14 cellular contexts compared by ENCODE assay signal in genomic region chr21:41186763-41187536, GRCh38. TPM values are rescaled to one million over a fixed set of nuclear protein-coding genes. Genes with fewer than 3 reads are reported as not detected.
DNase-seq lines count a peak whose midpoint lies in the region; ATAC-seq, FAIRE-seq and TF ChIP-seq lines count a peak whose summit lies in the region.
"Had no signal": no experiment of that assay in that cellular context is flagged by ENCODE, and none has a peak within 500 bp of the region (broad histone marks: within the 10 kb centered on the region; RNA-seq: fewer than 3 reads in every experiment).

No MANE protein-coding gene starts in this region.

- no peak overlapping the region for H2AFZ ChIP-seq in mammary epithelial cell (ENCODE audit: low read depth, low read length)

- H3K4me1 ChIP-seq in mammary epithelial cell (ENCODE audit: insufficient read depth, low read length) = peaks cover 8% of the 10 kb centered on the region
- no peaks in the 10 kb centered on the region for H3K4me1 ChIP-seq in breast epithelium
- H3K4me1 ChIP-seq in foreskin keratinocyte = no peaks in the 10 kb centered on the region
- H3K4me1 ChIP-seq: right lobe of liver had no signal

- no peaks in the 10 kb centered on the region for H4K20me1 ChIP-seq in mammary epithelial cell (ENCODE audit: insufficient read depth, low read length)

- peaks cover 100% of the 10 kb centered on the region for H3K79me2 ChIP-seq in mammary epithelial cell (ENCODE audit: insufficient read depth, low read length)

- dilution Hi-C loops in mammary epithelial cell (cut with HindIII; ENCODE audit: low sequenced_read_pairs) = no loop called here

- no peaks in the 10 kb centered on the region for H3K36me3 ChIP-seq in mammary epithelial cell (ENCODE audit: insufficient read depth, low read length)
- no peaks in the 10 kb centered on the region for H3K36me3 ChIP-seq in breast epithelium
- H3K36me3 ChIP-seq: right lobe of liver, WERI-Rb-1 had no signal

- ATAC-seq in foreskin keratinocyte (peak; percentile 72), HG03097 (IDR thresholded peaks at IDR 0.05; ENCODE audit: low FRiP score, unreplicated experiment) (no peak)
- ATAC-seq: effector memory CD8-positive, alpha-beta T cell; right lobe of liver had no signal

- H3K9me3 ChIP-seq in mammary epithelial cell (replicated peaks; ENCODE audit: insufficient read depth, low read length) (peaks cover 4% of the 10 kb centered on the region), breast epithelium (no peaks in the 10 kb centered on the region)
- H3K9me3 ChIP-seq: right lobe of liver had no signal

- CTCF ChIA-PET in mammary epithelial cell (lab: Charles Lee; ENCODE audit: low non-redundant PET) = no interaction called here

- no peaks in the 10 kb centered on the region for H3K27me3 ChIP-seq in mammary epithelial cell (ENCODE audit: insufficient read depth, low read length)
- no peaks in the 10 kb centered on the region for H3K27me3 ChIP-seq in breast epithelium
- H3K27me3 ChIP-seq in foreskin keratinocyte = no peaks in the 10 kb centered on the region
- H3K27me3 ChIP-seq: right lobe of liver had no signal

- H3K27ac ChIP-seq in mammary epithelial cell (ENCODE audit: insufficient read depth, low read depth, low read length) (no peak overlapping the region), breast epithelium (no peak overlapping the region), foreskin keratinocyte (no peak overlapping the region)
- H3K27ac ChIP-seq: right lobe of liver, WERI-Rb-1 had no signal

- TF ChIP-seq POLR2A in breast epithelium (IDR thresholded peaks at IDR 0.05) = no peak

- peak; percentile 40 for DNase-seq in mammary epithelial cell
- DNase-seq in breast epithelium (ENCODE audit: low spot score in 2 of 2) = no peak
- DNase-seq in NCI-H510A (lab: John Stamatoyannopoulos, UW) = peak; percentile 53
- DNase-seq in foreskin keratinocyte = peak in 1 of 2 donors; percentile 61
- DNase-seq in A172 (ENCODE audit: low spot score) = no peak
- no peak for DNase-seq in cerebellum (ENCODE audit: low spot score)
- no peak for DNase-seq in D721Med (ENCODE audit: insufficient read length, low spot score)
- DNase-seq: activated CD8-positive, alpha-beta memory T cell treated with anti-CD3 and anti-CD28 coated beads for 24 hours; CD4-positive, alpha-beta memory T cell; effector memory CD8-positive, alpha-beta T cell; NCI-H2081 treated with DMSO at 0.1 percent for 48 hours; right lobe of liver; WERI-Rb-1 had no signal

- BruUV-seq in mammary epithelial cell (replicated peaks; lab: Mats Ljungman, UMichigan) = no TSS peak

- H3K4me3 ChIP-seq in mammary epithelial cell (replicated peaks in 1 of 3; ENCODE audit: insufficient read depth in 1 of 3, low read depth in 2 of 3, low read length in 3 of 3) (no peak overlapping the region), breast epithelium (no peak overlapping the region)
- H3K4me3 ChIP-seq: right lobe of liver had no signal

- WGBS in mammary epithelial cell (ENCODE audit: low coverage, missing lambda C conversion rate) = 73% methylated on average over 9 of the region's 9 CpGs

- TF ChIP-seq CTCF in mammary epithelial cell (conservative IDR thresholded peaks at IDR 0.05 in 1 of 2, IDR thresholded peaks at IDR 0.05 in 1 of 2; ENCODE audit: extremely low read depth in 1 of 2, insufficient read depth in 1 of 2, low read depth in 1 of 2, low read length in 2 of 2) (no peak), breast epithelium (IDR thresholded peaks at IDR 0.05) (no peak), foreskin keratinocyte (conservative IDR thresholded peaks at IDR 0.05) (no peak), D721Med (IDR thresholded peaks at IDR 0.05; ENCODE audit: insufficient read depth, missing control alignments) (no peak)

- H3K9ac ChIP-seq in mammary epithelial cell (ENCODE audit: insufficient read depth, low read length) = no peak overlapping the region

- intact Hi-C loops in mammary epithelial cell (cut with micrococcal nuclease) (no loop called here), breast epithelium (cut with DNase I; ENCODE audit: low total_unique reads) (no loop called here)

- in situ Hi-C loops in mammary epithelial cell (cut with MboI; ENCODE audit: low sequenced_read_pairs in 2 of 2) = no loop called here

- FAIRE-seq in D721Med (lab: Jason Lieb, UNC) = no peak

- H3K4me2 ChIP-seq in mammary epithelial cell (ENCODE audit: insufficient read depth, low read depth, low read length) = no peak overlapping the region

RNA-seq across cellular contexts. Expression of gene BACE2, which starts 19.0 kb away (rescaled TPM):
- 100 to 1,000 TPM in 1 of 2 donors, 10 to 100 TPM in 1; 84.4 to 128 TPM for total RNA-seq in mammary epithelial cell
- polyA plus RNA-seq in mammary epithelial cell = 150 TPM
- 102 TPM for polyA minus RNA-seq in mammary epithelial cell
- total RNA-seq in breast epithelium = 10 to 100 TPM; 26.9 to 94.4 (median 67.5) TPM
- 84.0 and 87.7 TPM in 2 replicates for total RNA-seq in foreskin keratinocyte
- polyA plus RNA-seq in foreskin keratinocyte = 64.6 and 80.0 TPM in 2 replicates
- 46.6 and 51.7 TPM in 2 replicates for total RNA-seq in A172 (2014; rRNA removed; shearing (Covaris generic))
- total RNA-seq in cerebellum = 6.0 TPM
- total RNA-seq: CD4-positive, alpha-beta memory T cell had no signal

Comparison
In these comparisons a context has a peak if more than half of its experiments do, and no peak if none do; other contexts are left out.
1. DNase-seq: peak in mammary epithelial cell (single experiment) and NCI-H510A (single experiment); none in breast epithelium (0 of 2), A172 (single experiment), cerebellum (single experiment) and D721Med (single experiment).